In the genomic region with DNA sequence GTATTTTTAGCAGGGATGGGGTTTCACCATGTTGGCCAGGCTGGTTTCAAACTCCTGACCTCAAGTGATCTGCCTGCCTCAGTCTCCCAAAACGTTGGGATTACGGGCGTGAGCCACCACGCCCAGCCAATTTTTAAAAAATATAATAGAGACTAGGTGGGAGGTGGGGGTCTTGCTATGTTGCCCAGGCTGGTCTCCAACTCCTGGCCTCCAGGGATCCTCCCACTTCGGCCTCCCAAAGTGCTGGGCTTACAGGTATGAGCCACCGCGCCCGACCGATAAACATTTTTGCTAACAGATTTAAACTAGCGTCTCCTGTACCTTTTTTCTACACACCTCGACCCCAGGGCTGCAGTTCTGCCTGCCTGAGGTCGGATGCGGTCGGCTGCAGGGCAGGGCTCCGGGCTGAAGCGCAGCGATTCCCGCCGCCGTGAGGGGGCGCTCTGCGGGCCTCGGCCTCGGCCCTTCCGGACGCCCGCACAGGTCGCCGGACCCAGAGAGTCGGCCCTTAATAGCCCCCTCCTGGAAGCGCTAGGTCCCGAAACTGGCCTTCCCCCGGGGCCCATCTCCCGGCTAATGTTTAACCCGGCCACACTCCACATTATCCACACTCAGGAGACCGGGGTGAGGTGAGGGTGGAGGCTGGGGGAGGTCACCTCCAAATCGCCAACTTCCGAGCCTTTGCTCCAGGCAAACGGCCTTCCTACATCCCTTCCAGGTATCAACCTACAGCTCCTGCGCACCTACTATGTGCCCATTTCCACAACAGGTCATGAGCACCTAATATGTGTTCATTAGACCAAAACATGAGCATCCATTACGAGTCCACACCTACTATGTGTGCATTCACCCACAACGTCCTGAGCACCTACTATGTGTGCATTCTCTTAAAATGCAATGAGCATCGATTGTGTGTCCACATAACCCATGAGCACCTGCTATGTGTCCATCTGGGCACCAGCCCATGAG, we compare ENCODE assay signal across 8 cellular contexts. TPM values are rescaled to one million over a fixed set of nuclear protein-coding genes. Genes with fewer than 3 reads are reported as not detected.
DNase-seq lines count a peak whose midpoint lies in the region; ATAC-seq and TF ChIP-seq lines count a peak whose summit lies in the region.

No MANE protein-coding gene starts in this region.

- DNase-seq in COLO829 (ENCODE audit: low spot score) (peak; percentile 29), HAP-1 (ENCODE audit: low spot score in 2 of 2) (peak; percentile 19 to 83), T-helper 17 cell (no peak), germinal center (ENCODE audit: low spot score) (peak; percentile 51), smooth muscle cell (lab: John Stamatoyannopoulos, UW; ENCODE audit: unreplicated experiment) (peak; percentile 20), COR-L47 (lab: John Stamatoyannopoulos, UW) (no peak)
- DNase-seq in activated CD4-positive, CD25-positive, alpha-beta regulatory T cell (lab: John Stamatoyannopoulos, UW) = no peak

- H3K4me3 Mint-ChIP-seq in T-helper 17 cell = peak overlapping the region; percentile 96

- ATAC-seq in T-helper 17 cell (no peak), HG03457 (IDR thresholded peaks at IDR 0.05; ENCODE audit: unreplicated experiment) (no peak)

- H3K36me3 ChIP-seq in HAP-1 (replicated peaks) = no peaks in the 10 kb centered on the region
- no peaks in the 10 kb centered on the region for H3K36me3 ChIP-seq in smooth muscle cell (ENCODE audit: low read depth)

- peaks cover 8% of the 10 kb centered on the region for H3F3A ChIP-seq in smooth muscle cell (ENCODE audit: low read depth)

- in situ Hi-C loops in HAP-1 (cut with MboI; ENCODE audit: low sequenced_read_pairs) = no loop called here

- H3K27me3 ChIP-seq in HAP-1 (ENCODE audit: low read depth) (no peaks in the 10 kb centered on the region), smooth muscle cell (ENCODE audit: low read depth) (no peaks in the 10 kb centered on the region)

- 22% methylated on average over 43 of the region's 43 CpGs for WGBS in smooth muscle cell (ENCODE audit: low lambda C conversion rate)

- H3K9ac ChIP-seq in smooth muscle cell (ENCODE audit: low read depth) = no peak overlapping the region

- no peak overlapping the region for H3K27ac ChIP-seq in smooth muscle cell (ENCODE audit: low read depth)

- H3K27ac Mint-ChIP-seq in T-helper 17 cell = peak overlapping the region; percentile 62

- H3K79me2 ChIP-seq in smooth muscle cell (ENCODE audit: low read depth) = peaks cover 27% of the 10 kb centered on the region

- H3K4me2 ChIP-seq in smooth muscle cell = no peak overlapping the region

- H2AFZ ChIP-seq in smooth muscle cell (ENCODE audit: low read depth) = no peak overlapping the region

- H3K27me3 Mint-ChIP-seq in T-helper 17 cell = peaks cover 12% of the 10 kb centered on the region

- H3K4me3 ChIP-seq in HAP-1 (peak overlapping the region; percentile 16), smooth muscle cell (no peak overlapping the region)

- H3K36me3 Mint-ChIP-seq in T-helper 17 cell (ENCODE audit: low read depth) = peaks cover 2% of the 10 kb centered on the region

- H3K9me3 ChIP-seq in HAP-1 = no peaks in the 10 kb centered on the region
- H3K9me3 ChIP-seq in T-helper 17 cell (ENCODE audit: control insufficient read depth, low read length, poor library complexity, severe bottlenecking) = no peaks in the 10 kb centered on the region
- H3K9me3 ChIP-seq in smooth muscle cell (replicated peaks; ENCODE audit: low read depth) = no peaks in the 10 kb centered on the region

- peak; percentile 71 for TF ChIP-seq CTCF in smooth muscle cell (IDR thresholded peaks at IDR 0.05; ENCODE audit: borderline replicate concordance, insufficient read depth, poor library complexity, severe bottlenecking)

- peaks cover 11% of the 10 kb centered on the region for H3K4me1 Mint-ChIP-seq in T-helper 17 cell

- H3K4me1 ChIP-seq in HAP-1 (peaks cover 30% of the 10 kb centered on the region), smooth muscle cell (ENCODE audit: low read depth) (peaks cover 32% of the 10 kb centered on the region)

- H4K20me1 ChIP-seq in smooth muscle cell (ENCODE audit: low read depth) = peaks cover 26% of the 10 kb centered on the region

RNA-seq across cellular contexts. Expression of a gene that starts 2.0 kb away (rescaled TPM):
- total RNA-seq in T-helper 17 cell (under 1 TPM; 0.10 to 0.29 TPM), smooth muscle cell (1.2 and 2.8 TPM in 2 replicates)
- 9.2 and 13.4 TPM in 2 replicates for polyA plus RNA-seq in smooth muscle cell

RNA-seq across cellular contexts. Expression of a gene that starts 37.3 kb away (rescaled TPM):
- total RNA-seq in T-helper 17 cell (10 to 100 TPM; 32.3 to 41.4 TPM), smooth muscle cell (18.4 and 29.6 TPM in 2 replicates)
- polyA plus RNA-seq in smooth muscle cell = 47.7 and 52.2 TPM in 2 replicates

RNA-seq across cellular contexts. Expression of a gene that starts 41.0 kb away (rescaled TPM):
- total RNA-seq in T-helper 17 cell (10 to 100 TPM in 1 of 2 donors, 1 to 10 TPM in 1; 9.8 to 14.1 TPM), smooth muscle cell (2.7 and 9.6 TPM in 2 replicates)
- polyA plus RNA-seq in smooth muscle cell = 1.3 and 2.5 TPM in 2 replicates

RNA-seq across cellular contexts. Expression of a gene that starts 57.8 kb away (rescaled TPM):
- total RNA-seq in T-helper 17 cell (under 1 TPM; 0.55 to 0.57 TPM), smooth muscle cell (23.8 and 30.0 TPM in 2 replicates)
- polyA plus RNA-seq in smooth muscle cell = 127 and 150 TPM in 2 replicates

Comparison
In these comparisons a context has a peak if more than half of its experiments do, and no peak if none do; other contexts are left out.
1. DNase-seq: peak in COLO829 (single experiment), HAP-1 (2 of 2), germinal center (single experiment) and smooth muscle cell (single experiment); none in T-helper 17 cell (0 of 3), COR-L47 (single experiment) and activated CD4-positive, CD25-positive, alpha-beta regulatory T cell (0 of 4).